ENCODE assay signal across 9 cellular contexts in the genomic region with DNA sequence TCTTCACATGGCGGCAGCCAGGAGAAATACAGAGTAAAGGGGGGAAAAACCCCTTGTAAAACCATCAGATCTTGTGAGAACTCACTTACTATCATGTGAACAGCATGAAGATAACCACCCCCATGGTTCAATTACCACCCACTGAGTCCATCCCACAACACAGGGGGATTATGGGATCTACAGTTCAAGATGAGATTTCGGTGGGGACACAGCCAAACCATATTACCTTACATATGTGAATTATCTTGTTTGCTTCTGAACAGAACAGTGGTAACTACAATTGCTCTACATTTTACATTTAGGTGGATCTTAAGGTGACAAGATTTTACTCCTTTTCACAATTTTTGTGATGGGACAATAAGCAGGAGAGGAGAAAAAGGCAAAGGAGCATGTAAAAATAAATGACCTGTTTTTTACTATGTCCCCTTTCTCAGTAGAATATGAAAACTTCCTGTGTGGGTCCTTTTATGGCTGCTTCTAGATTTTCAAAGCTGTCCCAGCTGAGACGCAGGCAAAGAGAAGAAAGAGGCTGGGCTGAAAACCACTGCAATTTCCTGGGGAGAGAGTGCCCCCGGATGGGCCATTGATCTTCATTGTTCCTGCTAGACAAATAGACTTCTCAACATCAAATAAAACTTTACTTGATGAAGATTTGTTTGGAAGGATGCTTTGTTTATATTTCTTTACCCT. TPM values are rescaled to one million over a fixed set of nuclear protein-coding genes. Genes with fewer than 3 reads are reported as not detected.
A peak's percentile ranks its signal among the peaks of the same experiment; 100 is the strongest.
DNase-seq lines count a peak whose midpoint lies in the region; ATAC-seq, FAIRE-seq and TF ChIP-seq lines count a peak whose summit lies in the region.
"Had no signal": no experiment of that assay in that cellular context is flagged by ENCODE, and none has a peak within 500 bp of the region (broad histone marks: within the 10 kb centered on the region; RNA-seq: fewer than 3 reads in every experiment).

No MANE protein-coding gene starts in this region.

- no peak for ATAC-seq in HG03378 (IDR thresholded peaks at IDR 0.05; ENCODE audit: unreplicated experiment)
- no peak for ATAC-seq in GM19467 (IDR thresholded peaks at IDR 0.05; ENCODE audit: unreplicated experiment)
- ATAC-seq in GM18858 (IDR thresholded peaks at IDR 0.05; ENCODE audit: unreplicated experiment) = no peak

- H3K79me2 ChIP-seq in OCI-LY7 (ENCODE audit: insufficient read depth, low read depth, low read length) (no peaks in the 10 kb centered on the region), astrocyte (ENCODE audit: insufficient read depth, low read length) (no peaks in the 10 kb centered on the region)

- POLR2A ChIA-PET in OCI-LY7 (lab: Charles Lee) = interaction anchor here (0.6 kb wide), 1 partner anchor 81 kb away, joined by 6 read pairs; no protein-coding TSS in a partner anchor

- H3K4me2 ChIP-seq in OCI-LY7 (ENCODE audit: low read length) (peak overlapping the region; percentile 13; the same call in 1 of the 2 replicates), astrocyte (ENCODE audit: low read length) (no peak overlapping the region)

- H3K4me1 Mint-ChIP-seq in astrocyte (ENCODE audit: low read depth, unreplicated experiment) = peaks cover 7% of the 10 kb centered on the region
- peaks cover 18% of the 10 kb centered on the region for H3K4me1 Mint-ChIP-seq in nephron progenitor cell

- H3K4me3 Mint-ChIP-seq in astrocyte (ENCODE audit: unreplicated experiment) = no peak overlapping the region
- H3K4me3 Mint-ChIP-seq in nephron progenitor cell = no peak overlapping the region

- H3K36me3 Mint-ChIP-seq in astrocyte (ENCODE audit: low read depth, unreplicated experiment) (no peaks in the 10 kb centered on the region), nephron progenitor cell (ENCODE audit: low read depth) (peaks cover 6% of the 10 kb centered on the region)

- H3K9me2 ChIP-seq in OCI-LY7 (ENCODE audit: insufficient read depth, low read length) = no peaks in the 10 kb centered on the region

- H3K27me3 Mint-ChIP-seq in astrocyte (ENCODE audit: low read depth, unreplicated experiment) (peaks cover 9% of the 10 kb centered on the region), nephron progenitor cell (ENCODE audit: low read depth, poor library complexity) (no peaks in the 10 kb centered on the region)

- intact Hi-C loops in OCI-LY7 (cut with micrococcal nuclease; ENCODE audit: unreplicated experiment) = loop anchor here (1.0 kb wide), 1 partner anchor 177 kb away; no protein-coding TSS in a partner anchor

- 0 out of 2 replicates have a peak, but pooled peaks cover 5% of the 10 kb centered on the region for H3K9me3 ChIP-seq in OCI-LY7 (ENCODE audit: low read length)
- no peaks in the 10 kb centered on the region for H3K9me3 ChIP-seq in astrocyte (ENCODE audit: insufficient read depth, low read depth, low read length)

- BruUV-seq in OCI-LY7 (replicated peaks; lab: Mats Ljungman, UMichigan) = no TSS peak

- DNase-seq in EL (peak; percentile 6), OCI-LY7 (ENCODE audit: low spot score) (peak; percentile 65), astrocyte (ENCODE audit: low read depth) (no peak), nephron progenitor cell (no peak), amniotic stem cell (lab: John Stamatoyannopoulos, UW) (no peak)

- H3K27ac ChIP-seq in OCI-LY7 (ENCODE audit: low read depth, low read length, poor library complexity, severe bottlenecking) (no peak overlapping the region), astrocyte (ENCODE audit: low read depth, low read length) (no peak overlapping the region)

- H3K9me3 Mint-ChIP-seq in astrocyte (ENCODE audit: unreplicated experiment) (peaks cover 2% of the 10 kb centered on the region), nephron progenitor cell (peaks cover 38% of the 10 kb centered on the region)

- peaks cover 4% of the 10 kb centered on the region for H3K27me3 ChIP-seq in astrocyte (ENCODE audit: insufficient read depth, low read length)

- no peaks in the 10 kb centered on the region for H4K20me1 ChIP-seq in OCI-LY7 (ENCODE audit: insufficient read depth, low read length)
- no peaks in the 10 kb centered on the region for H4K20me1 ChIP-seq in astrocyte (ENCODE audit: insufficient read depth, low read length)

- TF ChIP-seq CTCF in OCI-LY7 (conservative IDR thresholded peaks at IDR 0.05; ENCODE audit: low read length) (peak; percentile 75), astrocyte (IDR thresholded peaks at IDR 0.05; ENCODE audit: insufficient read depth, low read depth, low read length) (no peak), nephron progenitor cell (IDR thresholded peaks at IDR 0.05) (no peak)

- H3K36me3 ChIP-seq in OCI-LY7 (ENCODE audit: insufficient read depth, low read length) = no peaks in the 10 kb centered on the region
- no peaks in the 10 kb centered on the region for H3K36me3 ChIP-seq in astrocyte (ENCODE audit: insufficient read depth, low read length)

- H3K4me3 ChIP-seq in OCI-LY7 (ENCODE audit: low read depth, low read length, poor library complexity, severe bottlenecking) (no peak overlapping the region), astrocyte (ENCODE audit: insufficient read depth, low read depth, low read length) (no peak overlapping the region)

- peak overlapping the region; percentile 86 for H2AFZ ChIP-seq in OCI-LY7 (ENCODE audit: low read length)
- H2AFZ ChIP-seq in astrocyte (ENCODE audit: low read depth, low read length) = no peak overlapping the region

- peaks cover 10% of the 10 kb centered on the region for H3K4me1 ChIP-seq in OCI-LY7 (ENCODE audit: insufficient read depth, low read length, poor library complexity, severe bottlenecking)
- H3K4me1 ChIP-seq in astrocyte (ENCODE audit: insufficient read depth, low read length) = no peaks in the 10 kb centered on the region

- H3K9ac ChIP-seq in astrocyte (ENCODE audit: low read length) = no peak overlapping the region

- FAIRE-seq in astrocyte (lab: Jason Lieb, UNC) = no peak
- FAIRE-seq: endothelial cell of umbilical vein had no signal

- CTCF ChIA-PET in OCI-LY7 (lab: Charles Lee; ENCODE audit: unreplicated experiment) = interaction anchor here (0.6 kb wide), 1 partner anchor 10 kb away, joined by 3 read pairs; no protein-coding TSS in a partner anchor

- peak overlapping the region; percentile 69 for H3K27ac Mint-ChIP-seq in astrocyte (ENCODE audit: unreplicated experiment)
- peak overlapping the region; percentile 15 for H3K27ac Mint-ChIP-seq in nephron progenitor cell

RNA-seq across cellular contexts. Expression of gene PGM2, which starts 45.9 kb away (rescaled TPM):
- 52.7 and 67.4 TPM in 2 replicates for total RNA-seq in OCI-LY7 (2014; rRNA removed; shearing (Covaris generic))
- total RNA-seq in OCI-LY7 (2022) (106 and 108 TPM in 2 replicates), astrocyte (23.8 and 24.4 TPM in 2 replicates)

Comparison
In these comparisons a context has a peak if more than half of its experiments do, and no peak if none do; other contexts are left out.
1. DNase-seq: peak in EL (single experiment) and OCI-LY7 (single experiment); none in astrocyte (single experiment), nephron progenitor cell (single experiment) and amniotic stem cell (single experiment).